ENCODE assay signal across 22 cellular contexts in the genomic region with DNA sequence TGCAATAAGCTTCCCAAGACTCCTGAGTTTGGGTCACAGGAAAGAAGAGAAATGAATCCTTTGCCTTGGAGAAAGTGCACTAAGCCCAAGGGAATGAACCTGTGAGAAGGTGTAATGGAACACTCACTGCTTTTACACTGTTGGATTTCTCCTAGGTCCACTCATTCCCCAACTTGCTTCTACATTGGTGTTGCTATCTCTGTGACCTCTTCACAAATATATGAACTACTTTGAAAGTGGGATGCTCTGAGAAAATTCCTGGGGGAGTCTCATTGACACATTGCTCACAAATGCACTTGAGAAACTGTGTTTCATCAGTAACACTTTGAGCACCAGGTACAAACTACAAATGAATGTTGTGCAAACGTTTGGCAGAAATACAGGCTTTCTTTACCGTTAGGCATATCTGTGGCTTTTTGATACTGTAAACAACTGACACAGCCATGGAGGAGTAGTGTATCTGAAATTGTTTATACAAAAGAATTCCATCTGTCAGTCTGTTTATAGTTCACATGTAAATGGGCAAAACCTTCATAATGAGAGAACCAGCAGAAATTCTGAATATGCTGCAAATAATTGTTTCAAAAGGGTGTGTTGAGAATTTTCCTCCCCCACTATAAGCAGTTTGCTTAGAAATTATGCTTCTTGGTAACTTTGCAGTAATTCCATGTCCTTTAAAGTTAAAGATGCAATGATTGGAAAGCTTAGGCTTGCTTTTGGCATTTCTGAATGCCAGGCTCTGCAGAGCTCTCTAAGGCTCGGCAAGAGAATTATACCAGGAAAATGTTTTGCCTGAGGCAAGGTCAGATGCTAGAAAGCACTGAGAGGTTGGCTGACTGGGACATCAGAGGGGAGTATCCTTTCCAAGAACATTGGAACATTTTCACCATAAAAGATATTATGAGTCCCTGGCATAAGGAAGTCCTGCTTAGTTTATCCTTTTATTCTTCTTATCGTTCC.
DNase-seq lines count a peak whose midpoint lies in the region; ATAC-seq, FAIRE-seq and TF ChIP-seq lines count a peak whose summit lies in the region.
"Had no signal": no experiment of that assay in that cellular context is flagged by ENCODE, and none has a peak within 500 bp of the region (broad histone marks: within the 10 kb centered on the region; RNA-seq: fewer than 3 reads in every experiment).

No MANE protein-coding gene starts in this region.

- H3K79me2 ChIP-seq in astrocyte (ENCODE audit: insufficient read depth, low read length) = no peaks in the 10 kb centered on the region

- peaks cover 1% of the 10 kb centered on the region; the same call in 1 of the 2 replicates for H3K27me3 Mint-ChIP-seq in HFFc6 (ENCODE audit: insufficient read depth)
- peaks cover 2% of the 10 kb centered on the region for H3K27me3 Mint-ChIP-seq in astrocyte (ENCODE audit: low read depth, unreplicated experiment)

- H3K27me3 ChIP-seq in astrocyte (ENCODE audit: insufficient read depth, low read length) = no peaks in the 10 kb centered on the region
- H3K27me3 ChIP-seq in upper lobe of left lung = no peaks in the 10 kb centered on the region

- ATAC-seq in GM18517 (IDR thresholded peaks at IDR 0.05; ENCODE audit: unreplicated experiment) (no peak), upper lobe of left lung (ENCODE audit: low FRiP score in 2 of 2) (no peak)
- ATAC-seq: K562, left cardiac atrium, Right ventricle myocardium inferior had no signal

- H3K9ac ChIP-seq in astrocyte (ENCODE audit: low read length) = no peak overlapping the region

- peak; percentile 48 for DNase-seq in HFFc6
- peak; percentile 64 for DNase-seq in astrocyte (ENCODE audit: low read depth)
- DNase-seq in foreskin melanocyte = peak; percentile 58
- no peak for DNase-seq in upper lobe of left lung
- no peak for DNase-seq in CD1c-positive myeloid dendritic cell (ENCODE audit: extremely low spot score)
- DNase-seq: activated CD8-positive, alpha-beta memory T cell treated with anti-CD3 and anti-CD28 coated beads for 24 hours; cortex of kidney; left cardiac atrium; NCI-H1417 treated with DMSO at 0.1 percent for 48 hours; NCI-H2227 treated with DMSO at 0.1 percent for 48 hours; occipital lobe; stimulated activated CD4-positive, alpha-beta T cell treated with anti-CD3 and anti-CD28 coated beads, Interleukin-4, amount 100 ng/mL, for 4 hours; T-helper 1 cell had no signal

- H3K36me3 Mint-ChIP-seq in HFFc6 (ENCODE audit: low read depth) = peaks cover 12% of the 10 kb centered on the region; the same call in 1 of the 2 replicates
- H3K36me3 Mint-ChIP-seq in astrocyte (ENCODE audit: low read depth, unreplicated experiment) = peaks cover 2% of the 10 kb centered on the region
- H3K36me3 Mint-ChIP-seq: CD14-positive monocyte had no signal

- TF ChIP-seq CTCF in HFFc6 (IDR thresholded peaks at IDR 0.05) = no peak
- TF ChIP-seq CTCF in astrocyte (IDR thresholded peaks at IDR 0.05; ENCODE audit: insufficient read depth, low read depth, low read length) = no peak
- no peak for TF ChIP-seq CTCF in upper lobe of left lung (IDR thresholded peaks at IDR 0.05)

- no peak overlapping the region for H2AFZ ChIP-seq in astrocyte (ENCODE audit: low read depth, low read length)

- H3K36me3 ChIP-seq in astrocyte (ENCODE audit: insufficient read depth, low read length) = no peaks in the 10 kb centered on the region
- no peaks in the 10 kb centered on the region for H3K36me3 ChIP-seq in urinary bladder (ENCODE audit: insufficient read depth)
- no peaks in the 10 kb centered on the region for H3K36me3 ChIP-seq in upper lobe of left lung
- H3K36me3 ChIP-seq: thoracic aorta had no signal

- H3K4me1 ChIP-seq in astrocyte (ENCODE audit: insufficient read depth, low read length) (no peaks in the 10 kb centered on the region), urinary bladder (ENCODE audit: insufficient read depth) (no peaks in the 10 kb centered on the region), upper lobe of left lung (peaks cover 6 to 12% (median 7%) of the 10 kb centered on the region in 4 donors)

- H3K27ac ChIP-seq in astrocyte (ENCODE audit: low read depth, low read length) (no peak overlapping the region), urinary bladder (ENCODE audit: low read depth) (peak overlapping the region; percentile 10), upper lobe of left lung (no peak overlapping the region)
- H3K27ac ChIP-seq: skin epidermis, thoracic aorta had no signal

- no peak overlapping the region for H3K4me2 ChIP-seq in astrocyte (ENCODE audit: low read length)

- no peak for FAIRE-seq in astrocyte (lab: Jason Lieb, UNC)
- FAIRE-seq: GM19239, K562 had no signal

- H3K4me1 Mint-ChIP-seq in HFFc6 (ENCODE audit: low read depth) (peaks cover 26% of the 10 kb centered on the region), astrocyte (ENCODE audit: low read depth, unreplicated experiment) (peaks cover 3% of the 10 kb centered on the region)
- H3K4me1 Mint-ChIP-seq: CD14-positive monocyte had no signal

- peak overlapping the region; percentile 34; the same call in 1 of the 2 replicates for H3K27ac Mint-ChIP-seq in HFFc6
- H3K27ac Mint-ChIP-seq in astrocyte (ENCODE audit: unreplicated experiment) = no peak overlapping the region
- H3K27ac Mint-ChIP-seq: activated T-helper 1 cell treated with anti-CD3 and anti-CD28 coated beads, Interleukin-12 subunit alpha, Interleukin-12 subunit beta, Interleukin-2, Interleukin-4 antibody, amounts not matched to agents 30 ng/mL and 10 ng/mL and 1 ng/mL, durations not matched to agents 14 hours and 24 hours and 36 hours; CD14-positive monocyte had no signal

- H3K9me3 Mint-ChIP-seq in HFFc6 = peaks cover 14% of the 10 kb centered on the region
- peaks cover 10% of the 10 kb centered on the region for H3K9me3 Mint-ChIP-seq in astrocyte (ENCODE audit: unreplicated experiment)

- H3K4me3 Mint-ChIP-seq in HFFc6 = peak overlapping the region; percentile 8
- no peak overlapping the region for H3K4me3 Mint-ChIP-seq in astrocyte (ENCODE audit: unreplicated experiment)
- H3K4me3 Mint-ChIP-seq: activated T-helper 1 cell treated with anti-CD3 and anti-CD28 coated beads, Interleukin-12 subunit alpha, Interleukin-12 subunit beta, Interleukin-2, Interleukin-4 antibody, amounts not matched to agents 30 ng/mL and 10 ng/mL and 1 ng/mL, durations not matched to agents 14 hours and 24 hours and 36 hours; CD14-positive monocyte had no signal

- H3K4me3 ChIP-seq in astrocyte (ENCODE audit: insufficient read depth, low read depth, low read length) (no peak overlapping the region), urinary bladder (ENCODE audit: low read depth, low read length) (no peak overlapping the region), upper lobe of left lung (no peak overlapping the region)
- H3K4me3 ChIP-seq: K562, skin epidermis, thoracic aorta had no signal

- 21% methylated on average over 4 of the region's 4 CpGs for WGBS in urinary bladder
- 31 to 37% methylated on average over 4 of the region's 4 CpGs for WGBS in upper lobe of left lung, 2 donors

- H4K20me1 ChIP-seq in astrocyte (ENCODE audit: insufficient read depth, low read length) = no peaks in the 10 kb centered on the region

- TF ChIP-seq POLR2A in upper lobe of left lung (IDR thresholded peaks at IDR 0.05) = no peak

- no peak for TF ChIP-seq EP300 in upper lobe of left lung (IDR thresholded peaks at IDR 0.05)

- H3K9me3 ChIP-seq in astrocyte (ENCODE audit: insufficient read depth, low read depth, low read length) (peaks cover 4% of the 10 kb centered on the region), upper lobe of left lung (peaks cover 0 to 12% (median 4%) of the 10 kb centered on the region in 4 donors)
- H3K9me3 ChIP-seq: thoracic aorta had no signal

Comparison
In these comparisons a context has a peak if more than half of its experiments do, and no peak if none do; other contexts are left out.
1. DNase-seq: peak in HFFc6 (single experiment), astrocyte (single experiment) and foreskin melanocyte (single experiment); none in upper lobe of left lung (0 of 2) and CD1c-positive myeloid dendritic cell (single experiment).